18 cellular contexts compared by ENCODE assay signal in the genomic region with DNA sequence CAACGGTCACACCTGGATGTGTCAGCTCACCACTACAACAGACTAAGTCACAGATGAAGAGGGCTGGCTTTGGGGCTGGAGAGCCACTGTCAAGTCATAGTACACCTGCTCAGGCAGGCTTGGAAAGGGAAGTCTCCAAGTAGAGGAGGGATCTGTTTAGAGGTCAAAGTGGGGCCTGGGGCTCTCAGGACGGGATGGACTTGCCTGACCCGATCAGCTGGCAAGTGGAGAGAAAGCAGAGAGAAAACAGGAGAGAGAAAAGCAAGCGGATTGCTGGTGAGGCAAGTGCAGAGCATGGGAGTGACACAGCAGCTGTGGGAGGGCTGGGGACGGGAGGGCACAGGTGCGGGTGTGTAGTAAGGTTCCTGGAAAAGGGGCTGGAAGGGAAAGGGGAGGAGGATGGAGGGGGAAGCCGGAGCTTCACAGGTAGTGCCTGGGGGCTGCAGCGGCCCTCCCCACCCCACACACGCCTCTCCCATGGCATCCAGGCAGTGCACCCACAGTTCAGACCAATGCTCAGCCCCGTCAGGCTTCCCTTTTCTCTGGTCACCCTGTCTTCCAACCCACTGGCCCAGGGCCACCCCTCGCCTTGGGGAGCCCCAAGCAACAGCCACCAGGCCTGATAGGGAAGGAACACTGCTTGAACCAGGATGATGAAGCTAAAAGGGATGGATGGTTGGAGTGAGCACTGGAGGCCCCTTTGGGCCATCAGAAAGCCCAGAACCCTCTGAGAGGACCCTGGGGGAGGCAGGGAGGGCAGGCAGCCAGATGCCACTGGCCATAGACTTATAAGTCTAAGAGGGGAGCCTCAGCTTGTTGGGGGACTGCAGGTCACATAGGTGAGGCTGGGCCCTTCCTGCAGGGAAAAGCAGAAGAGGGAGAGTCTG. TPM values are rescaled to one million over a fixed set of nuclear protein-coding genes. Genes with fewer than 3 reads are reported as not detected.
DNase-seq lines count a peak whose midpoint lies in the region; ATAC-seq, FAIRE-seq and TF ChIP-seq lines count a peak whose summit lies in the region.
"Had no signal": no experiment of that assay in that cellular context is flagged by ENCODE, and none has a peak within 500 bp of the region (broad histone marks: within the 10 kb centered on the region; RNA-seq: fewer than 3 reads in every experiment).

No MANE protein-coding gene starts in this region.

- no peak overlapping the region for H3K4me3 Mint-ChIP-seq in activated T-cell treated with anti-CD3 and anti-CD28 coated beads, Interleukin-2, amount 50 U/mL, for 24 hours
- H3K4me3 Mint-ChIP-seq in activated T-cell treated with anti-CD3 and anti-CD28 coated beads, Interleukin-2, amount 50 U/mL, for 72 hours: no peak overlapping the region
- no peak overlapping the region for H3K4me3 Mint-ChIP-seq in stimulated activated effector memory CD8-positive, alpha-beta T cell treated with anti-CD3 and anti-CD28 coated beads, Interleukin-12 subunit alpha, Interleukin-12 subunit beta, amount 100 ng/mL, for 72 hours

- in situ Hi-C loops in GM12878 (cut with MboI): no loop called here

- no peak for ATAC-seq in activated T-cell treated with anti-CD3 and anti-CD28 coated beads, Interleukin-2, amount 50 U/mL, for 72 hours (replicated peaks in 1 of 2)
- ATAC-seq in GM12878: peak; percentile 32
- ATAC-seq in stimulated activated effector memory CD8-positive, alpha-beta T cell treated with anti-CD3 and anti-CD28 coated beads, Interleukin-12 subunit alpha, Interleukin-12 subunit beta, amount 100 ng/mL, for 72 hours: no peak

- FAIRE-seq in GM12878 (lab: Jason Lieb, UNC): no peak
- FAIRE-seq: RCC 7860 had no signal

- peak overlapping the region; percentile 89 for H3K27ac Mint-ChIP-seq in activated T-cell treated with anti-CD3 and anti-CD28 coated beads, Interleukin-2, amount 50 U/mL, for 24 hours
- H3K27ac Mint-ChIP-seq in activated T-cell treated with anti-CD3 and anti-CD28 coated beads, Interleukin-2, amount 50 U/mL, for 72 hours: no peak overlapping the region
- peak overlapping the region; percentile 27 for H3K27ac Mint-ChIP-seq in stimulated activated effector memory CD8-positive, alpha-beta T cell treated with anti-CD3 and anti-CD28 coated beads, Interleukin-12 subunit alpha, Interleukin-12 subunit beta, amount 100 ng/mL, for 72 hours
- H3K27ac Mint-ChIP-seq: progenitor cell of endocrine pancreas had no signal

- no peaks in the 10 kb centered on the region for H3K9me3 ChIP-seq in GM12878 (replicated peaks; ENCODE audit: control insufficient read depth, insufficient read depth, low read length)
- H3K9me3 ChIP-seq: SK-N-SH, tibial artery had no signal

- H3K4me3 ChIP-seq in NB4 (ENCODE audit: low read depth, low read length): no peak overlapping the region
- no peak overlapping the region for H3K4me3 ChIP-seq in GM12878
- H3K4me3 ChIP-seq: smooth muscle cell, tibial artery had no signal

- no peak for TF ChIP-seq RAD21 in GM12878 (IDR thresholded peaks at IDR 0.05; ENCODE audit: insufficient read depth, low read depth, low read length)

- no peak for DNase-seq in activated T-cell treated with anti-CD3 and anti-CD28 coated beads, Interleukin-2, amount 50 U/mL, for 24 hours
- no peak for DNase-seq in activated T-cell treated with anti-CD3 and anti-CD28 coated beads, Interleukin-2, amount 50 U/mL, for 72 hours
- DNase-seq in NB4 (ENCODE audit: low read depth) (peak; percentile 6), GM12878 (ENCODE audit: low read depth, low spot score) (no peak), NCI-H526 treated with DMSO at 0.1 percent for 48 hours (lab: John Stamatoyannopoulos, UW) (no peak), NCI-H69 (lab: John Stamatoyannopoulos, UW) (no peak), NCI-H748 treated with DMSO at 0.1 percent for 48 hours (lab: John Stamatoyannopoulos, UW) (no peak)
- DNase-seq in stimulated activated effector memory CD8-positive, alpha-beta T cell treated with anti-CD3 and anti-CD28 coated beads, Interleukin-12 subunit alpha, Interleukin-12 subunit beta, amount 100 ng/mL, for 72 hours (ENCODE audit: low spot score in 2 of 2): peak in 1 of 2 donors; percentile 49
- DNase-seq: anterior cingulate cortex, DMS53, hippocampal formation, NCI-H146, SK-N-SH had no signal

- WGBS in GM12878 (ENCODE audit: insufficient coverage, insufficient replicate concordance, low lambda C conversion rate, missing lambda C conversion rate): 41% methylated on average over 8 of the region's 11 CpGs

- SMC1A ChIA-PET in GM12878 (lab: Charles Lee; ENCODE audit: uncharacterized antibody, unreplicated experiment): interaction anchor here (0.6 to 2.0 kb wide), 4 partner anchors 9 to 312 kb away, joined by 3 to 5 read pairs (median 4); a partner anchor contains a TSS

- peaks cover 12 to 24% of the 10 kb centered on the region in 2 experiments; a peak in 3 of 4 replicates for H3K36me3 ChIP-seq in GM12878 (ENCODE audit: control insufficient read depth in 2 of 2, insufficient read depth in 2 of 2, low read length in 1 of 2)

- peaks cover 3% of the 10 kb centered on the region for H3K27me3 Mint-ChIP-seq in activated T-cell treated with anti-CD3 and anti-CD28 coated beads, Interleukin-2, amount 50 U/mL, for 24 hours
- H3K27me3 Mint-ChIP-seq in activated T-cell treated with anti-CD3 and anti-CD28 coated beads, Interleukin-2, amount 50 U/mL, for 72 hours (ENCODE audit: low read depth): no peaks in the 10 kb centered on the region
- H3K27me3 Mint-ChIP-seq: CD4-positive, CD25-positive, alpha-beta regulatory T cell had no signal

- CTCF ChIA-PET in GM12878 (lab: Yijun Ruan, JAX): interaction anchor here (0.7 to 2.6 kb wide), 17 partner anchors 9 to 533 kb away, joined by 3 to 52 read pairs (median 4); a partner anchor contains a TSS

- intact Hi-C loops in GM12878 (cut with micrococcal nuclease; ENCODE audit: unreplicated experiment): loop anchor here (2.0 to 10.0 kb wide), 3 partner anchors 303 to 673 kb away; a partner anchor contains a TSS

- no peak overlapping the region for H3K9ac ChIP-seq in GM12878 (ENCODE audit: control insufficient read depth, insufficient read depth, low read length)
- H3K9ac ChIP-seq: SK-N-SH had no signal

- H4K20me1 ChIP-seq in GM12878 (ENCODE audit: control insufficient read depth, insufficient read depth): peaks cover 3% of the 10 kb centered on the region; the same call in 1 of the 2 replicates

- H3K4me1 ChIP-seq in GM12878 (ENCODE audit: control insufficient read depth, insufficient read depth, low read length): peaks cover 8% of the 10 kb centered on the region

- no peak for TF ChIP-seq POLR2A in NB4 (IDR thresholded peaks at IDR 0.05; ENCODE audit: extremely low read depth, insufficient read length)
- no peak for TF ChIP-seq POLR2A in GM12878 (IDR thresholded peaks at IDR 0.05; ENCODE audit: low read depth, low read length)

- H3K4me1 Mint-ChIP-seq in activated T-cell treated with anti-CD3 and anti-CD28 coated beads, Interleukin-2, amount 50 U/mL, for 24 hours (ENCODE audit: low read depth): peaks cover 19% of the 10 kb centered on the region
- H3K4me1 Mint-ChIP-seq in activated T-cell treated with anti-CD3 and anti-CD28 coated beads, Interleukin-2, amount 50 U/mL, for 72 hours (ENCODE audit: low read depth): peaks cover 29% of the 10 kb centered on the region
- peaks cover 36% of the 10 kb centered on the region for H3K4me1 Mint-ChIP-seq in stimulated activated effector memory CD8-positive, alpha-beta T cell treated with anti-CD3 and anti-CD28 coated beads, Interleukin-12 subunit alpha, Interleukin-12 subunit beta, amount 100 ng/mL, for 72 hours

- RAD21 ChIA-PET in GM12878 (lab: Charles Lee; ENCODE audit: unreplicated experiment): interaction anchor here (1.0 to 1.9 kb wide), 5 partner anchors 9 to 479 kb away, joined by 3 to 12 read pairs (median 3); a partner anchor contains a TSS

- POLR2A ChIA-PET in GM12878 (lab: Charles Lee): interaction anchor here (0.8 to 1.6 kb wide), 4 partner anchors 8 to 468 kb away, joined by 3 to 8 read pairs (median 4); a partner anchor contains a TSS

- H3K27me3 ChIP-seq in GM12878 (replicated peaks in 1 of 2; ENCODE audit: control insufficient read depth in 2 of 2, insufficient read depth in 2 of 2, low read length in 1 of 2): no peaks in the 10 kb centered on the region
- H3K27me3 ChIP-seq: tibial artery had no signal

- no TSS peak for BruUV-seq in GM12878 (replicated peaks; lab: Mats Ljungman, UMichigan)

- H3K79me2 ChIP-seq in GM12878 (ENCODE audit: control insufficient read depth, insufficient read depth, low read length): peaks cover 7% of the 10 kb centered on the region

- no peaks in the 10 kb centered on the region for H3K9me3 Mint-ChIP-seq in activated T-cell treated with anti-CD3 and anti-CD28 coated beads, Interleukin-2, amount 50 U/mL, for 24 hours
- no peaks in the 10 kb centered on the region for H3K9me3 Mint-ChIP-seq in activated T-cell treated with anti-CD3 and anti-CD28 coated beads, Interleukin-2, amount 50 U/mL, for 72 hours
- H3K9me3 Mint-ChIP-seq in stimulated activated effector memory CD8-positive, alpha-beta T cell treated with anti-CD3 and anti-CD28 coated beads, Interleukin-12 subunit alpha, Interleukin-12 subunit beta, amount 100 ng/mL, for 72 hours: no peaks in the 10 kb centered on the region
- H3K9me3 Mint-ChIP-seq: CD4-positive, CD25-positive, alpha-beta regulatory T cell had no signal

- peak overlapping the region; percentile 47 for H3K27ac ChIP-seq in GM12878 (ENCODE audit: control insufficient read depth, insufficient read depth)
- H3K27ac ChIP-seq: tibial artery had no signal

- H2AFZ ChIP-seq in GM12878 (ENCODE audit: control insufficient read depth, low read depth, low read length): no peak overlapping the region

- TF ChIP-seq CTCF in NB4 (IDR thresholded peaks at IDR 0.05; ENCODE audit: low read depth, low read length) (no peak), GM12878 (IDR thresholded peaks at IDR 0.05 in 2 of 3, conservative IDR thresholded peaks at IDR 0.05 in 1 of 3; ENCODE audit: control insufficient read depth in 2 of 3, extremely low read depth in 1 of 3, insufficient read depth in 1 of 3, low read depth in 3 of 3, low read length in 3 of 3) (no peak)

- H3K36me3 Mint-ChIP-seq in activated T-cell treated with anti-CD3 and anti-CD28 coated beads, Interleukin-2, amount 50 U/mL, for 24 hours (ENCODE audit: low read depth): peaks cover 47% of the 10 kb centered on the region
- H3K36me3 Mint-ChIP-seq in activated T-cell treated with anti-CD3 and anti-CD28 coated beads, Interleukin-2, amount 50 U/mL, for 72 hours (ENCODE audit: insufficient read depth in 2 of 2): peaks cover 9 to 18% of the 10 kb centered on the region in 2 donors
- H3K36me3 Mint-ChIP-seq in stimulated activated effector memory CD8-positive, alpha-beta T cell treated with anti-CD3 and anti-CD28 coated beads, Interleukin-12 subunit alpha, Interleukin-12 subunit beta, amount 100 ng/mL, for 72 hours: peaks cover 37% of the 10 kb centered on the region

- no peak overlapping the region for H3K4me2 ChIP-seq in GM12878 (ENCODE audit: control insufficient read depth, insufficient read depth)

- no peak for TF ChIP-seq EP300 in GM12878 (IDR thresholded peaks at IDR 0.05; ENCODE audit: borderline replicate concordance in 1 of 2, control insufficient read depth in 1 of 2, low read depth in 2 of 2, low read length in 2 of 2)

RNA-seq across cellular contexts. Expression of a gene that starts 8.5 kb away (rescaled TPM):
- 1,000 to 10,000 TPM; 2,812 to 2,932 TPM for total RNA-seq in activated T-cell treated with anti-CD3 and anti-CD28 coated beads, Interleukin-2, amount 50 U/mL, for 72 hours
- total RNA-seq in GM12878 (2013; cell fraction: nucleolus; rRNA removed): 481 and 582 TPM in 2 replicates
- total RNA-seq in GM12878 (2014; rRNA removed) (5,088 and 5,187 TPM in 2 replicates), GM12878 (2014; rRNA removed; fragmentation: Illumina TruSeq; extraction: Trizol) (7,557 and 7,879 TPM in 2 replicates), GM12878 (2021) (2,781 and 2,861 TPM in 2 replicates)
- 17,491 TPM for polyA plus RNA-seq in GM12878 (2011; ENCODE audit: low read depth)
- polyA plus RNA-seq in GM12878 (2011; rRNA removed) (5,480 and 5,843 TPM in 2 replicates), GM12878 (2014; fragmentation: Illumina TruSeq; extraction: Trizol) (3,851 and 4,093 TPM in 2 replicates), GM12878 (2014; fragmentation: Nextera tagmentation; extraction: Ambion mirVana) (1,000 to 10,000 TPM; 2,736 to 3,665 TPM), GM12878 (2014; rRNA removed) (7,788 and 7,871 TPM in 2 replicates), GM12878 (2016; fragmentation: Nextera tagmentation; extraction: Ambion mirVana) (1,000 to 10,000 TPM; 1,223 to 1,264 TPM)
- 5,210 and 5,386 TPM in 2 replicates for polyA plus RNA-seq in GM12878 (2011; cell fraction: cytosol; rRNA removed)
- 1,504 and 1,515 TPM in 2 replicates for polyA plus RNA-seq in GM12878 (2011; cell fraction: nucleus; rRNA removed)
- 6,753 and 7,585 TPM in 2 replicates for polyA plus RNA-seq in GM12878 (2012)
- 1,047 and 1,094 TPM in 2 replicates for polyA minus RNA-seq in GM12878 (2011; rRNA and poly(A)+ RNA removed)
- 683 and 745 TPM in 2 replicates for polyA minus RNA-seq in GM12878 (2011; cell fraction: cytosol; rRNA and poly(A)+ RNA removed)
- polyA minus RNA-seq in GM12878 (2011; cell fraction: nucleus; rRNA and poly(A)+ RNA removed): 264 and 438 TPM in 2 replicates
